23 cellular contexts compared by ENCODE assay signal in genomic region chr5:103270581-103270980, GRCh38. TPM values are rescaled to one million over a fixed set of nuclear protein-coding genes. Genes with fewer than 3 reads are reported as not detected.
DNase-seq lines count a peak whose midpoint lies in the region; ATAC-seq, FAIRE-seq and TF ChIP-seq lines count a peak whose summit lies in the region.
"Had no signal": no experiment of that assay in that cellular context is flagged by ENCODE, and none has a peak within 500 bp of the region (broad histone marks: within the 10 kb centered on the region; RNA-seq: fewer than 3 reads in every experiment).

No MANE protein-coding gene starts in this region.

- H3K27ac ChIP-seq in A549 (no peak overlapping the region), KMS-11 (no peak overlapping the region), astrocyte (ENCODE audit: low read depth, low read length) (no peak overlapping the region), vagina (no peak overlapping the region)
- H3K27ac ChIP-seq: GM23248, RWPE1 had no signal

- no peak for TF ChIP-seq POLR2A in A549 (IDR thresholded peaks at IDR 0.05; ENCODE audit: low read length)
- TF ChIP-seq POLR2A in vagina (IDR thresholded peaks at IDR 0.05) = no peak

- no peak overlapping the region for H3K4me3 ChIP-seq in A549
- no peak overlapping the region for H3K4me3 ChIP-seq in KMS-11 (IDR thresholded peaks at IDR 0.05; ENCODE audit: insufficient read depth, low read depth, low read length)
- no peak overlapping the region for H3K4me3 ChIP-seq in astrocyte (ENCODE audit: insufficient read depth, low read depth, low read length)
- H3K4me3 ChIP-seq in vagina = no peak overlapping the region
- H3K4me3 ChIP-seq: GM23248 had no signal

- TF ChIP-seq EP300 in A549 (IDR thresholded peaks at IDR 0.05) = no peak

- no peak for TF ChIP-seq CTCF in A549 (IDR thresholded peaks at IDR 0.05)
- no peak for TF ChIP-seq CTCF in KMS-11 (conservative IDR thresholded peaks at IDR 0.05; ENCODE audit: low read depth, low read length)
- TF ChIP-seq CTCF in astrocyte (IDR thresholded peaks at IDR 0.05; ENCODE audit: insufficient read depth, low read depth, low read length) = no peak
- TF ChIP-seq CTCF in vagina (IDR thresholded peaks at IDR 0.05) = no peak

- ATAC-seq in A549 = no peak
- no peak for ATAC-seq in activated T-cell treated with anti-CD3 and anti-CD28 coated beads, Interleukin-2, amount 50 U/mL, for 4 hours
- ATAC-seq: Panc1 had no signal

- H3K4me2 ChIP-seq in A549 (peak overlapping the region; percentile 7; the same call in 2 of the 3 replicates), KMS-11 (peak overlapping the region; percentile 76), astrocyte (ENCODE audit: low read length) (no peak overlapping the region)

- intact Hi-C loops in vagina (cut with DNase I) = no loop called here

- peak overlapping the region; percentile 20 for H3K27ac Mint-ChIP-seq in astrocyte (ENCODE audit: unreplicated experiment)
- H3K27ac Mint-ChIP-seq: CD4-positive, alpha-beta T cell; H9 had no signal

- H3K9ac ChIP-seq in KMS-11 = no peak overlapping the region
- no peak overlapping the region for H3K9ac ChIP-seq in astrocyte (ENCODE audit: low read length)
- H3K9ac ChIP-seq: GM23248 had no signal

- no peaks in the 10 kb centered on the region for H3K27me3 Mint-ChIP-seq in astrocyte (ENCODE audit: low read depth, unreplicated experiment)
- no peaks in the 10 kb centered on the region for H3K27me3 Mint-ChIP-seq in activated T-cell treated with anti-CD3 and anti-CD28 coated beads, Interleukin-2, amount 50 U/mL, for 4 hours (ENCODE audit: low read depth)
- H3K27me3 Mint-ChIP-seq: CD4-positive, alpha-beta T cell had no signal

- POLR2A ChIA-PET in A549 (lab: Yijun Ruan, JAX) = interaction anchor here (3.5 kb wide), 1 partner anchor 12 kb away, joined by 14 read pairs; the partner anchor contains the start of gene MACIR

- H3K27me3 ChIP-seq in KMS-11 (ENCODE audit: insufficient read depth, low read depth) (no peaks in the 10 kb centered on the region), astrocyte (ENCODE audit: insufficient read depth, low read length) (no peaks in the 10 kb centered on the region), vagina (no peaks in the 10 kb centered on the region)

- H3K9me3 ChIP-seq in A549 (no peaks in the 10 kb centered on the region), astrocyte (ENCODE audit: insufficient read depth, low read depth, low read length) (no peaks in the 10 kb centered on the region), vagina (no peaks in the 10 kb centered on the region)

- CTCF ChIA-PET in A549 (lab: Yijun Ruan, JAX) = no interaction called here

- DNase-seq in A549 (ENCODE audit: low read depth in 1 of 2, low spot score in 1 of 2) (no peak), astrocyte (ENCODE audit: low read depth) (no peak), inferior parietal cortex (ENCODE audit: extremely low spot score) (peak; percentile 5), CD1c-positive myeloid dendritic cell (ENCODE audit: extremely low spot score) (no peak), NCI-H510A (lab: John Stamatoyannopoulos, UW) (no peak), vagina (ENCODE audit: extremely low spot score in 2 of 2) (no peak)
- no peak for DNase-seq in activated T-cell treated with anti-CD3 and anti-CD28 coated beads, Interleukin-2, amount 50 U/mL, for 4 hours
- DNase-seq: 8988T; CD4-positive, alpha-beta T cell; GM23248; H9; NCI-H1092 treated with DMSO at 0.1 percent for 48 hours; NCI-H1436; NCI-H187; NCI-H2081 treated with DMSO at 0.1 percent for 48 hours; NCI-H524 treated with DMSO at 0.1 percent for 48 hours; NCI-H82; SHP77 had no signal

- H4K20me1 ChIP-seq in KMS-11 (ENCODE audit: insufficient read depth) = no peaks in the 10 kb centered on the region
- H4K20me1 ChIP-seq in astrocyte (ENCODE audit: insufficient read depth, low read length) = peaks cover 26% of the 10 kb centered on the region

- no peaks in the 10 kb centered on the region for H3K9me3 Mint-ChIP-seq in astrocyte (ENCODE audit: unreplicated experiment)
- no peaks in the 10 kb centered on the region for H3K9me3 Mint-ChIP-seq in activated T-cell treated with anti-CD3 and anti-CD28 coated beads, Interleukin-2, amount 50 U/mL, for 4 hours
- H3K9me3 Mint-ChIP-seq: CD4-positive, alpha-beta T cell; H9 had no signal

- FAIRE-seq in A549 (lab: Jason Lieb, UNC) (no peak), astrocyte (lab: Jason Lieb, UNC) (no peak)
- FAIRE-seq: D721Med, GM18507 had no signal

- H3K4me1 Mint-ChIP-seq in astrocyte (ENCODE audit: low read depth, unreplicated experiment) = peaks cover 29% of the 10 kb centered on the region
- peaks cover 16% of the 10 kb centered on the region for H3K4me1 Mint-ChIP-seq in activated T-cell treated with anti-CD3 and anti-CD28 coated beads, Interleukin-2, amount 50 U/mL, for 4 hours (ENCODE audit: low read depth)

- peaks cover 3% of the 10 kb centered on the region for H3K36me3 Mint-ChIP-seq in astrocyte (ENCODE audit: low read depth, unreplicated experiment)
- H3K36me3 Mint-ChIP-seq in activated T-cell treated with anti-CD3 and anti-CD28 coated beads, Interleukin-2, amount 50 U/mL, for 4 hours (ENCODE audit: insufficient read depth) = peaks cover 4% of the 10 kb centered on the region

- H3K79me2 ChIP-seq in KMS-11 (ENCODE audit: insufficient read depth, low read depth) = peaks cover 35% of the 10 kb centered on the region
- H3K79me2 ChIP-seq in astrocyte (ENCODE audit: insufficient read depth, low read length) = peaks cover 97% of the 10 kb centered on the region

- H3K4me1 ChIP-seq in A549 = peaks cover 63% of the 10 kb centered on the region
- peaks cover 29% of the 10 kb centered on the region for H3K4me1 ChIP-seq in KMS-11 (ENCODE audit: low read depth, poor library complexity, severe bottlenecking)
- peaks cover 12% of the 10 kb centered on the region for H3K4me1 ChIP-seq in astrocyte (ENCODE audit: insufficient read depth, low read length)
- no peaks in the 10 kb centered on the region for H3K4me1 ChIP-seq in vagina

- TF ChIP-seq RAD21 in A549 (conservative IDR thresholded peaks at IDR 0.05 in 1 of 2, IDR thresholded peaks at IDR 0.05 in 1 of 2) = no peak

- H2AFZ ChIP-seq in KMS-11 (ENCODE audit: low read depth) (no peak overlapping the region), astrocyte (ENCODE audit: low read depth, low read length) (no peak overlapping the region)
- H2AFZ ChIP-seq: GM23248 had no signal

- no peak overlapping the region for H3K4me3 Mint-ChIP-seq in astrocyte (ENCODE audit: unreplicated experiment)
- H3K4me3 Mint-ChIP-seq in activated T-cell treated with anti-CD3 and anti-CD28 coated beads, Interleukin-2, amount 50 U/mL, for 4 hours = no peak overlapping the region
- H3K4me3 Mint-ChIP-seq: CD4-positive, alpha-beta T cell; H9 had no signal

- H3K36me3 ChIP-seq in KMS-11 (ENCODE audit: insufficient read depth) (no peaks in the 10 kb centered on the region), astrocyte (ENCODE audit: insufficient read depth, low read length) (peaks cover 3% of the 10 kb centered on the region), vagina (no peaks in the 10 kb centered on the region)

TF ChIP-seq in A549, 52 proteins besides CTCF, POLR2A, EP300 and RAD21 (continues in another document):
- TF ChIP-seq MYC (IDR thresholded peaks at IDR 0.05; ENCODE audit: borderline replicate concordance, low read length) (no peak), TFCP2L1 (CRISPR knock-in tag; IDR thresholded peaks at IDR 0.05) (no peak), ZSCAN20 (CRISPR knock-in tag; IDR thresholded peaks at IDR 0.05) (no peak), ZNF302 (CRISPR knock-in tag; IDR thresholded peaks at IDR 0.05) (no peak), FOSB (CRISPR knock-in tag; IDR thresholded peaks at IDR 0.05) (no peak), EHF (CRISPR knock-in tag; IDR thresholded peaks at IDR 0.05) (no peak), HOXB13 (CRISPR knock-in tag; IDR thresholded peaks at IDR 0.05; ENCODE audit: low read depth) (no peak), HMGXB4 (CRISPR knock-in tag; IDR thresholded peaks at IDR 0.05; ENCODE audit: borderline replicate concordance) (no peak)

RNA-seq across cellular contexts. Expression of gene MACIR, which starts 12.0 kb away (rescaled TPM):
- 35.3 and 38.8 TPM in 2 replicates for polyA plus RNA-seq in A549 (2011; rRNA removed)
- polyA plus RNA-seq in A549 (2012; cell fraction: cytosol; rRNA removed) = 16.1 and 17.5 TPM in 2 replicates
- polyA plus RNA-seq in A549 (2012; cell fraction: nucleus; rRNA removed) = 13.0 and 18.4 TPM in 2 replicates
- 17.7 to 21.5 TPM (median 20.1 TPM) in 3 replicates for polyA plus RNA-seq in A549 (2017; fragmentation: RNase III; extraction: RNeasy Plus Mini Kit Qiagen cat#74134 plus additional on column Dnase treatment)
- 24.8 and 27.3 TPM in 2 replicates for polyA minus RNA-seq in A549 (2011; rRNA and poly(A)+ RNA removed)
- 19.5 and 27.1 TPM in 2 replicates for total RNA-seq in astrocyte
- total RNA-seq in activated T-cell treated with anti-CD3 and anti-CD28 coated beads, Interleukin-2, amount 50 U/mL, for 4 hours = 10 to 100 TPM in 1 of 3 donors, 1 to 10 TPM in 2; 8.2 to 10.4 (median 9.3) TPM
- total RNA-seq in vagina = 6.9 TPM
